ENCODE assay signal across 16 cellular contexts in genomic region chr16:28844226-28844885, GRCh38. TPM values are rescaled to one million over a fixed set of nuclear protein-coding genes. Genes with fewer than 3 reads are reported as not detected.
DNase-seq lines count a peak whose midpoint lies in the region; ATAC-seq, FAIRE-seq and TF ChIP-seq lines count a peak whose summit lies in the region.
"Had no signal": no experiment of that assay in that cellular context is flagged by ENCODE, and none has a peak within 500 bp of the region (broad histone marks: within the 10 kb centered on the region; RNA-seq: fewer than 3 reads in every experiment).

No MANE protein-coding gene starts in this region.

- FAIRE-seq in kidney (lab: Jason Lieb, UNC) = no peak
- FAIRE-seq: colon, H54 had no signal

- H3K4me1 Mint-ChIP-seq in activated CD4-positive, alpha-beta memory T cell treated with anti-CD3 and anti-CD28 coated beads for 36 hours (ENCODE audit: low read depth) = peaks cover 24% of the 10 kb centered on the region

- H3K27ac Mint-ChIP-seq in activated CD4-positive, alpha-beta memory T cell treated with anti-CD3 and anti-CD28 coated beads for 36 hours = no peak overlapping the region

- intact Hi-C loops in A673 (cut with micrococcal nuclease; ENCODE audit: unreplicated experiment) = no loop called here
- intact Hi-C loops in activated CD4-positive, alpha-beta memory T cell treated with anti-CD3 and anti-CD28 coated beads for 36 hours (cut with micrococcal nuclease) = no loop called here
- intact Hi-C loops in kidney (cut with DNase I) = no loop called here
- intact Hi-C loops in lower lobe of right lung (cut with DNase I) = no loop called here

- H3K9me3 Mint-ChIP-seq in activated CD4-positive, alpha-beta memory T cell treated with anti-CD3 and anti-CD28 coated beads for 36 hours = no peaks in the 10 kb centered on the region

- peaks cover 43% of the 10 kb centered on the region for H3K79me2 ChIP-seq in DND-41 (ENCODE audit: insufficient read depth, low read length)

- peaks cover 28% of the 10 kb centered on the region for H4K20me1 ChIP-seq in DND-41 (ENCODE audit: insufficient read depth, low read length)

- peaks cover 39% of the 10 kb centered on the region for H3K36me3 Mint-ChIP-seq in activated CD4-positive, alpha-beta memory T cell treated with anti-CD3 and anti-CD28 coated beads for 36 hours

- no peak for TF ChIP-seq CTCF in A673 (conservative IDR thresholded peaks at IDR 0.05; ENCODE audit: low read depth, low read length)
- TF ChIP-seq CTCF in DND-41 (IDR thresholded peaks at IDR 0.05; ENCODE audit: borderline replicate concordance, extremely low read depth, low read length, poor library complexity, severe bottlenecking) = no peak
- no peak for TF ChIP-seq CTCF in kidney (IDR thresholded peaks at IDR 0.05; ENCODE audit: borderline replicate concordance, extremely low read depth, insufficient read depth)
- no peak for TF ChIP-seq CTCF in lower lobe of right lung (IDR thresholded peaks at IDR 0.05)

- H3K9me3 ChIP-seq in A673 (ENCODE audit: low read depth, low read length, poor library complexity, severe bottlenecking) (no peaks in the 10 kb centered on the region), DND-41 (ENCODE audit: insufficient read depth, low read length, severe bottlenecking) (no peaks in the 10 kb centered on the region), kidney (ENCODE audit: control insufficient read depth in 1 of 2, low read length in 2 of 2) (no peaks in the 10 kb centered on the region), lower lobe of right lung (no peaks in the 10 kb centered on the region)

- peak overlapping the region; percentile 97 for H3K4me3 ChIP-seq in A673 (ENCODE audit: low read depth, low read length, poor library complexity, severe bottlenecking)
- peak overlapping the region in 1 of 2 experiments; percentile 98; a peak in 2 of 4 replicates for H3K4me3 ChIP-seq in DND-41 (ENCODE audit: low read depth in 1 of 2, low read length in 2 of 2)
- no peak overlapping the region for H3K4me3 ChIP-seq in kidney (ENCODE audit: low read length in 2 of 2)
- no peak overlapping the region for H3K4me3 ChIP-seq in lower lobe of right lung

- ATAC-seq in DND-41 (ENCODE audit: insufficient read depth, low read depth) = no peak
- no peak for ATAC-seq in lower lobe of right lung
- ATAC-seq in HG03097 (IDR thresholded peaks at IDR 0.05; ENCODE audit: low FRiP score, unreplicated experiment) = no peak

- no TSS peak for BruUV-seq in A673 (replicated peaks; lab: Mats Ljungman, UMichigan)

- peak overlapping the region; percentile 95 for H3K4me2 ChIP-seq in DND-41 (ENCODE audit: insufficient read depth, low read length)

- peak overlapping the region; percentile 89 for H3K4me3 Mint-ChIP-seq in activated CD4-positive, alpha-beta memory T cell treated with anti-CD3 and anti-CD28 coated beads for 36 hours

- peaks cover 33% of the 10 kb centered on the region for H3K36me3 ChIP-seq in A673 (ENCODE audit: insufficient read depth, low read length, poor library complexity, severe bottlenecking)
- peaks cover 42% of the 10 kb centered on the region for H3K36me3 ChIP-seq in DND-41 (ENCODE audit: insufficient read depth, low read length)
- peaks cover 20 to 22% of the 10 kb centered on the region in 2 donors for H3K36me3 ChIP-seq in kidney (ENCODE audit: control insufficient read depth in 1 of 2, insufficient read depth in 2 of 2, low read length in 2 of 2)
- H3K36me3 ChIP-seq in lower lobe of right lung = peaks cover 42% of the 10 kb centered on the region

- no peak overlapping the region for H3K27ac ChIP-seq in A673 (ENCODE audit: low read depth, low read length, poor library complexity, severe bottlenecking)
- no peak overlapping the region for H3K27ac ChIP-seq in DND-41 (ENCODE audit: low read length)
- H3K27ac ChIP-seq in kidney (ENCODE audit: low read depth in 2 of 2, low read length in 2 of 2) = no peak overlapping the region
- no peak overlapping the region for H3K27ac ChIP-seq in lower lobe of right lung
- no peak overlapping the region for H3K27ac ChIP-seq in substantia nigra (ENCODE audit: low read depth, low read length, poor library complexity, severe bottlenecking)

- DNase-seq in A673 (ENCODE audit: low spot score) (no peak), DND-41 (no peak), kidney (peak; percentile 69), lower lobe of right lung (no peak), substantia nigra (lab: John Stamatoyannopoulos, UW) (no peak)
- DNase-seq in activated CD4-positive, alpha-beta memory T cell treated with anti-CD3 and anti-CD28 coated beads for 36 hours = no peak
- DNase-seq in stimulated activated CD8-positive, alpha-beta memory T cell treated with anti-CD3 and anti-CD28 coated beads, Interleukin-4, amount 100 ng/mL, for 48 hours = no peak
- DNase-seq: activated effector memory CD4-positive, alpha-beta T cell treated with Interleukin-2 at 50 U/mL for 16 hours; foreskin fibroblast; Kasumi-1; kidney glomerular epithelial cell; NCI-H2081 treated with DMSO at 0.1 percent for 48 hours; stimulated activated CD4-positive, alpha-beta T cell treated with anti-CD3 and anti-CD28 coated beads, Interleukin-15, amount 100 ng/mL, for 24 hours had no signal

- H3K4me1 ChIP-seq in A673 (ENCODE audit: insufficient read depth, low read length, poor library complexity, severe bottlenecking) (no peaks in the 10 kb centered on the region), DND-41 (ENCODE audit: insufficient read depth, low read length) (peaks cover 30% of the 10 kb centered on the region), kidney (ENCODE audit: control insufficient read depth in 1 of 2, insufficient read depth in 1 of 2, low read depth in 1 of 2, low read length in 2 of 2) (peaks cover 7 to 16% of the 10 kb centered on the region in 2 donors), lower lobe of right lung (peaks cover 12% of the 10 kb centered on the region)

- CTCF ChIA-PET in A673 (lab: Charles Lee) = no interaction called here
- CTCF ChIA-PET in activated CD4-positive, alpha-beta memory T cell treated with anti-CD3 and anti-CD28 coated beads for 36 hours (lab: Charles Lee) = interaction anchor here (1.9 to 6.5 kb wide), 3 partner anchors 8 to 100 kb away, joined by 8 to 39 read pairs (median 9); partner anchors contain the start of gene SH2B1

- H3K27me3 ChIP-seq in A673 (replicated peaks; ENCODE audit: insufficient read depth, low read depth, low read length, poor library complexity) (no peaks in the 10 kb centered on the region), DND-41 (ENCODE audit: insufficient read depth, low read length, poor library complexity) (no peaks in the 10 kb centered on the region), lower lobe of right lung (ENCODE audit: low read depth) (no peaks in the 10 kb centered on the region)

- H2AFZ ChIP-seq in DND-41 (ENCODE audit: low read depth, low read length) = no peak overlapping the region

- peak overlapping the region; percentile 78; the same call in 1 of the 2 replicates for H3K9ac ChIP-seq in DND-41 (ENCODE audit: low read depth, low read length)
- peak overlapping the region in 1 of 2 donors; percentile 2 for H3K9ac ChIP-seq in kidney (ENCODE audit: low read length in 2 of 2)

- POLR2A ChIA-PET in A673 (lab: Charles Lee; ENCODE audit: low non-redundant PET) = no interaction called here
- POLR2A ChIA-PET in activated CD4-positive, alpha-beta memory T cell treated with anti-CD3 and anti-CD28 coated beads for 36 hours (lab: Charles Lee) = interaction anchor here (1.6 to 5.8 kb wide), 4 partner anchors 12 to 22 kb away, joined by 3 to 55 read pairs (median 24); partner anchors contain the start of genes ATXN2L and SH2B1

- H3K27me3 Mint-ChIP-seq in activated CD4-positive, alpha-beta memory T cell treated with anti-CD3 and anti-CD28 coated beads for 36 hours = no peaks in the 10 kb centered on the region

RNA-seq across cellular contexts. Expression of gene TUFM, which starts 1.8 kb away (rescaled TPM):
- total RNA-seq in A673 (2021) = 228 and 244 TPM in 2 replicates
- 100 to 1,000 TPM; 221 TPM for total RNA-seq in activated CD4-positive, alpha-beta memory T cell treated with anti-CD3 and anti-CD28 coated beads for 36 hours
- 146 TPM for total RNA-seq in kidney
- 443 TPM for polyA plus RNA-seq in kidney (ENCODE audit: insufficient read depth, low read depth, low replicate concordance)
- 112 TPM for total RNA-seq in lower lobe of right lung

RNA-seq across cellular contexts. Expression of gene SH2B1, which starts 19.3 kb away (rescaled TPM):
- total RNA-seq in A673 (2021) (55.9 and 57.8 TPM in 2 replicates), kidney (64.4 TPM), lower lobe of right lung (49.0 TPM)
- 10 to 100 TPM; 32.3 to 34.9 TPM for total RNA-seq in activated CD4-positive, alpha-beta memory T cell treated with anti-CD3 and anti-CD28 coated beads for 36 hours
- 44.8 TPM for polyA plus RNA-seq in kidney (ENCODE audit: insufficient read depth, low read depth, low replicate concordance)

RNA-seq across cellular contexts. Expression of gene ATXN2L, which starts 21.6 kb away (rescaled TPM):
- total RNA-seq in A673 (2021) = 330 and 335 TPM in 2 replicates
- 100 to 1,000 TPM; 260 to 277 TPM for total RNA-seq in activated CD4-positive, alpha-beta memory T cell treated with anti-CD3 and anti-CD28 coated beads for 36 hours
- total RNA-seq in kidney = 102 TPM
- polyA plus RNA-seq in kidney (ENCODE audit: insufficient read depth, low read depth, low replicate concordance) = 43.2 TPM
- total RNA-seq in lower lobe of right lung = 145 TPM

RNA-seq across cellular contexts. Expression of gene ATP2A1, which starts 33.9 kb away (rescaled TPM):
- total RNA-seq in A673 (2021) (3.0 and 3.5 TPM in 2 replicates), kidney (0.25 TPM), lower lobe of right lung (0.38 TPM)
- 1 to 10 TPM; 3.3 to 3.8 TPM for total RNA-seq in activated CD4-positive, alpha-beta memory T cell treated with anti-CD3 and anti-CD28 coated beads for 36 hours
- 0.47 TPM for polyA plus RNA-seq in kidney (ENCODE audit: insufficient read depth, low read depth, low replicate concordance)
